25 cellular contexts compared by ENCODE assay signal in genomic region chr22:47627561-47628253, GRCh38.
DNase-seq lines count a peak whose midpoint lies in the region; ATAC-seq, FAIRE-seq and TF ChIP-seq lines count a peak whose summit lies in the region.
"Had no signal": no experiment of that assay in that cellular context is flagged by ENCODE, and none has a peak within 500 bp of the region (broad histone marks: within the 10 kb centered on the region; RNA-seq: fewer than 3 reads in every experiment).

No MANE protein-coding gene starts in this region.

- TF ChIP-seq RAD21 in HCT116 (IDR thresholded peaks at IDR 0.05; ENCODE audit: low read depth): no peak

- H3K9me3 ChIP-seq in HCT116 (ENCODE audit: control insufficient read depth in 1 of 2, insufficient read depth in 1 of 2, low read depth in 1 of 2, low read length in 2 of 2): peaks cover 4 to 8% of the 10 kb centered on the region in 2 experiments; a peak in 1 of 4 replicates
- H3K9me3 ChIP-seq: colonic mucosa, esophagus squamous epithelium, gastrocnemius medialis, Peyer's patch, sigmoid colon, thyroid gland had no signal

- peak; percentile 19; the same call in 1 of the 2 replicates for ATAC-seq in HCT116
- no peak for ATAC-seq in activated T-cell treated with anti-CD3 and anti-CD28 coated beads, Interleukin-2, amount 50 U/mL, for 72 hours (replicated peaks in 1 of 2)
- ATAC-seq in activated CD8-positive, alpha-beta T cell treated with anti-CD3 and anti-CD28 coated beads, Interleukin-2, amount 10 ng/mL, durations not matched to agents 7 days and 5 days: no peak
- ATAC-seq: activated CD4-positive, alpha-beta T cell treated with anti-CD3 and anti-CD28 coated beads for 36 hours; gastrocnemius medialis; left ventricle myocardium superior had no signal

- H3K9me3 Mint-ChIP-seq in osteocyte (ENCODE audit: unreplicated experiment) (peaks cover 20% of the 10 kb centered on the region), nephron progenitor cell (no peaks in the 10 kb centered on the region)
- no peaks in the 10 kb centered on the region for H3K9me3 Mint-ChIP-seq in activated T-cell treated with anti-CD3 and anti-CD28 coated beads, Interleukin-2, amount 50 U/mL, for 72 hours
- no peaks in the 10 kb centered on the region for H3K9me3 Mint-ChIP-seq in activated CD8-positive, alpha-beta T cell treated with anti-CD3 and anti-CD28 coated beads, Interleukin-2, amount 10 ng/mL, durations not matched to agents 7 days and 5 days (ENCODE audit: insufficient read depth)
- H3K9me3 Mint-ChIP-seq: activated T-cell treated with anti-CD3 and anti-CD28 coated beads, Interleukin-2, amount 50 U/mL, for 24 hours; neural crest cell; stimulated activated naive CD8-positive, alpha-beta T cell treated with anti-CD3 and anti-CD28 coated beads, Interleukin-15, Interleukin-2, amounts not matched to agents 100 ng/mL and 50 ng/mL, for 24 hours had no signal

- TF ChIP-seq POLR2A in HCT116 (IDR thresholded peaks at IDR 0.05; ENCODE audit: borderline replicate concordance, extremely low read depth, insufficient read depth, insufficient read length): no peak

- H2AFZ ChIP-seq in HCT116 (ENCODE audit: low read depth, low read length, poor library complexity, severe bottlenecking): no peak overlapping the region

- peak; percentile 62 for FAIRE-seq in bronchial epithelial cell (lab: Jason Lieb, UNC)

- no peak overlapping the region for H3K27ac ChIP-seq in HCT116 (ENCODE audit: low read depth, low read length)
- H3K27ac ChIP-seq: brain microvascular endothelial cell, colonic mucosa, esophagus squamous epithelium, gastrocnemius medialis, Peyer's patch, sigmoid colon, thyroid gland had no signal

- H3K36me3 ChIP-seq in HCT116 (ENCODE audit: control insufficient read depth in 1 of 2, insufficient read depth in 2 of 2, low read length in 2 of 2): no peaks in the 10 kb centered on the region
- H3K36me3 ChIP-seq in bronchial epithelial cell (ENCODE audit: control insufficient read depth, insufficient read depth, low read length): no peaks in the 10 kb centered on the region
- H3K36me3 ChIP-seq: brain microvascular endothelial cell, colonic mucosa, esophagus squamous epithelium, gastrocnemius medialis, Peyer's patch, sigmoid colon, thyroid gland had no signal

- H3K4me3 ChIP-seq in HCT116 (replicated peaks in 1 of 2; ENCODE audit: low read depth in 1 of 2, low read length in 2 of 2): no peak overlapping the region
- no peak overlapping the region for H3K4me3 ChIP-seq in bronchial epithelial cell (ENCODE audit: low read depth, low read length)
- H3K4me3 ChIP-seq: colonic mucosa, esophagus squamous epithelium, gastrocnemius medialis, Peyer's patch, sigmoid colon, thyroid gland had no signal

- H3K27me3 ChIP-seq in HCT116 (ENCODE audit: insufficient read depth, low read length) (no peaks in the 10 kb centered on the region), bronchial epithelial cell (ENCODE audit: control insufficient read depth, insufficient read depth, low read length) (no peaks in the 10 kb centered on the region)
- H3K27me3 ChIP-seq: brain microvascular endothelial cell, colonic mucosa, gastrocnemius medialis, Peyer's patch, sigmoid colon, thyroid gland had no signal

- H3K27ac Mint-ChIP-seq in osteocyte (ENCODE audit: unreplicated experiment) (no peak overlapping the region), nephron progenitor cell (no peak overlapping the region)
- no peak overlapping the region for H3K27ac Mint-ChIP-seq in activated T-cell treated with anti-CD3 and anti-CD28 coated beads, Interleukin-2, amount 50 U/mL, for 72 hours
- no peak overlapping the region for H3K27ac Mint-ChIP-seq in activated CD8-positive, alpha-beta T cell treated with anti-CD3 and anti-CD28 coated beads, Interleukin-2, amount 10 ng/mL, durations not matched to agents 7 days and 5 days
- H3K27ac Mint-ChIP-seq: activated CD4-positive, alpha-beta T cell treated with anti-CD3 and anti-CD28 coated beads for 36 hours; activated T-cell treated with anti-CD3 and anti-CD28 coated beads, Interleukin-2, amount 50 U/mL, for 24 hours; CD8-positive, alpha-beta memory T cell; stimulated activated naive CD8-positive, alpha-beta T cell treated with anti-CD3 and anti-CD28 coated beads, Interleukin-15, Interleukin-2, amounts not matched to agents 100 ng/mL and 50 ng/mL, for 24 hours had no signal

- BruUV-seq in HCT116 (replicated peaks; lab: Mats Ljungman, UMichigan): no TSS peak

- POLR2A ChIA-PET in HCT116 (lab: Charles Lee): no interaction called here
- POLR2A ChIA-PET in activated CD8-positive, alpha-beta T cell treated with anti-CD3 and anti-CD28 coated beads, Interleukin-2, amount 10 ng/mL, durations not matched to agents 7 days and 5 days (lab: Charles Lee): no interaction called here

- RAD21 ChIA-PET in HCT116 (lab: Charles Lee; ENCODE audit: low non-redundant PET in 1 of 2, low total read pairs in 2 of 2, uncharacterized antibody in 2 of 2, unreplicated experiment in 2 of 2): no interaction called here

- H3K27me3 Mint-ChIP-seq in osteocyte (ENCODE audit: unreplicated experiment) (no peaks in the 10 kb centered on the region), nephron progenitor cell (ENCODE audit: low read depth, poor library complexity) (peaks cover 5% of the 10 kb centered on the region)
- H3K27me3 Mint-ChIP-seq in activated T-cell treated with anti-CD3 and anti-CD28 coated beads, Interleukin-2, amount 50 U/mL, for 72 hours (ENCODE audit: low read depth): no peaks in the 10 kb centered on the region
- no peaks in the 10 kb centered on the region for H3K27me3 Mint-ChIP-seq in activated CD8-positive, alpha-beta T cell treated with anti-CD3 and anti-CD28 coated beads, Interleukin-2, amount 10 ng/mL, durations not matched to agents 7 days and 5 days (ENCODE audit: low read depth)
- H3K27me3 Mint-ChIP-seq: activated CD4-positive, alpha-beta T cell treated with anti-CD3 and anti-CD28 coated beads for 36 hours; activated T-cell treated with anti-CD3 and anti-CD28 coated beads, Interleukin-2, amount 50 U/mL, for 24 hours; stimulated activated naive CD8-positive, alpha-beta T cell treated with anti-CD3 and anti-CD28 coated beads, Interleukin-15, Interleukin-2, amounts not matched to agents 100 ng/mL and 50 ng/mL, for 24 hours had no signal

- no peak overlapping the region for H3K9ac ChIP-seq in HCT116 (ENCODE audit: low read length)

- no peaks in the 10 kb centered on the region for H3K9me2 ChIP-seq in HCT116 (ENCODE audit: insufficient read depth)

- intact Hi-C loops in HCT116 (cut with micrococcal nuclease): loop anchor here (5.0 kb wide), 2 partner anchors 210 to 865 kb away; no protein-coding TSS in a partner anchor

- H3K4me2 ChIP-seq in HCT116 (ENCODE audit: low read length): peak overlapping the region; percentile 43

- H3K4me3 Mint-ChIP-seq in osteocyte (ENCODE audit: unreplicated experiment): no peak overlapping the region
- H3K4me3 Mint-ChIP-seq in activated T-cell treated with anti-CD3 and anti-CD28 coated beads, Interleukin-2, amount 50 U/mL, for 72 hours: no peak overlapping the region
- no peak overlapping the region for H3K4me3 Mint-ChIP-seq in nephron progenitor cell
- H3K4me3 Mint-ChIP-seq in activated CD8-positive, alpha-beta T cell treated with anti-CD3 and anti-CD28 coated beads, Interleukin-2, amount 10 ng/mL, durations not matched to agents 7 days and 5 days: no peak overlapping the region
- H3K4me3 Mint-ChIP-seq: activated CD4-positive, alpha-beta T cell treated with anti-CD3 and anti-CD28 coated beads for 36 hours; activated T-cell treated with anti-CD3 and anti-CD28 coated beads, Interleukin-2, amount 50 U/mL, for 24 hours; CD8-positive, alpha-beta memory T cell; neural crest cell; stimulated activated naive CD8-positive, alpha-beta T cell treated with anti-CD3 and anti-CD28 coated beads, Interleukin-15, Interleukin-2, amounts not matched to agents 100 ng/mL and 50 ng/mL, for 24 hours had no signal

- H3K36me3 Mint-ChIP-seq in osteocyte (ENCODE audit: unreplicated experiment) (no peaks in the 10 kb centered on the region), nephron progenitor cell (ENCODE audit: low read depth) (no peaks in the 10 kb centered on the region)
- no peaks in the 10 kb centered on the region for H3K36me3 Mint-ChIP-seq in activated T-cell treated with anti-CD3 and anti-CD28 coated beads, Interleukin-2, amount 50 U/mL, for 72 hours (ENCODE audit: insufficient read depth in 2 of 2)
- no peaks in the 10 kb centered on the region for H3K36me3 Mint-ChIP-seq in activated CD8-positive, alpha-beta T cell treated with anti-CD3 and anti-CD28 coated beads, Interleukin-2, amount 10 ng/mL, durations not matched to agents 7 days and 5 days (ENCODE audit: low read depth)
- H3K36me3 Mint-ChIP-seq: CD8-positive, alpha-beta memory T cell had no signal

- TF ChIP-seq CTCF in HCT116 (IDR thresholded peaks at IDR 0.05 in 2 of 3, conservative IDR thresholded peaks at IDR 0.05 in 1 of 3; ENCODE audit: borderline replicate concordance in 1 of 3, insufficient read depth in 1 of 3, low read depth in 2 of 3, low read length in 2 of 3) (no peak), bronchial epithelial cell (IDR thresholded peaks at IDR 0.05; ENCODE audit: insufficient read depth, low read length, severe bottlenecking) (no peak), osteocyte (IDR thresholded peaks at IDR 0.05) (no peak), nephron progenitor cell (IDR thresholded peaks at IDR 0.05) (no peak)

- H3K4me1 ChIP-seq in HCT116 (ENCODE audit: control insufficient read depth in 1 of 2, insufficient read depth in 2 of 2, low read length in 2 of 2): peaks cover 13 to 22% of the 10 kb centered on the region in 2 experiments
- H3K4me1 ChIP-seq: colonic mucosa, gastrocnemius medialis, Peyer's patch, thyroid gland had no signal

- H4K20me1 ChIP-seq in HCT116 (ENCODE audit: insufficient read depth): no peaks in the 10 kb centered on the region

- CTCF ChIA-PET in HCT116 (lab: Charles Lee): interaction anchor here (0.7 kb wide), 1 partner anchor 867 kb away, joined by 3 read pairs; no protein-coding TSS in a partner anchor
- CTCF ChIA-PET in activated CD8-positive, alpha-beta T cell treated with anti-CD3 and anti-CD28 coated beads, Interleukin-2, amount 10 ng/mL, durations not matched to agents 7 days and 5 days (lab: Charles Lee): no interaction called here

- DNase-seq in HCT116 (ENCODE audit: low read depth, low spot score) (peak; percentile 7), NCI-H1694 (lab: John Stamatoyannopoulos, UW) (peak; percentile 74), bronchial epithelial cell (ENCODE audit: low read depth) (peak; percentile 11), osteocyte (ENCODE audit: extremely low spot score, unreplicated experiment) (peak; percentile 46), nephron progenitor cell (no peak)
- no peak for DNase-seq in activated T-cell treated with anti-CD3 and anti-CD28 coated beads, Interleukin-2, amount 50 U/mL, for 72 hours
- no peak for DNase-seq in activated CD8-positive, alpha-beta T cell treated with anti-CD3 and anti-CD28 coated beads, Interleukin-2, amount 10 ng/mL, durations not matched to agents 7 days and 5 days
- DNase-seq: activated CD4-positive, alpha-beta T cell treated with anti-CD3 and anti-CD28 coated beads for 36 hours; activated naive CD4-positive, alpha-beta T cell treated with Interleukin-2 at 50 U/mL for 16 hours; activated T-cell treated with anti-CD3 and anti-CD28 coated beads, Interleukin-2, amount 50 U/mL, for 24 hours; brain microvascular endothelial cell; CD8-positive, alpha-beta memory T cell; colonic mucosa; esophagus squamous epithelium; gastrocnemius medialis; left ventricle myocardium superior; NCI-H1105 treated with DMSO at 0.1 percent for 48 hours; NCI-H510A; sigmoid colon; stimulated activated CD4-positive, alpha-beta T cell treated with anti-CD3 and anti-CD28 coated beads, Interleukin-15, amount 100 ng/mL, for 24 hours; T-helper 2 cell; thyroid gland had no signal

- H3K79me2 ChIP-seq in HCT116 (ENCODE audit: insufficient read depth, low read length): peaks cover 11% of the 10 kb centered on the region

- H3K4me1 Mint-ChIP-seq in osteocyte (ENCODE audit: unreplicated experiment): no peaks in the 10 kb centered on the region
- no peaks in the 10 kb centered on the region for H3K4me1 Mint-ChIP-seq in activated T-cell treated with anti-CD3 and anti-CD28 coated beads, Interleukin-2, amount 50 U/mL, for 72 hours (ENCODE audit: low read depth)
- peaks cover under 1% of the 10 kb centered on the region for H3K4me1 Mint-ChIP-seq in nephron progenitor cell
- H3K4me1 Mint-ChIP-seq in activated CD8-positive, alpha-beta T cell treated with anti-CD3 and anti-CD28 coated beads, Interleukin-2, amount 10 ng/mL, durations not matched to agents 7 days and 5 days (ENCODE audit: low read depth): no peaks in the 10 kb centered on the region
- H3K4me1 Mint-ChIP-seq: activated CD4-positive, alpha-beta T cell treated with anti-CD3 and anti-CD28 coated beads for 36 hours; CD8-positive, alpha-beta memory T cell; neural crest cell had no signal

Comparison
In these comparisons a context has a peak if more than half of its experiments do, and no peak if none do; other contexts are left out.
1. DNase-seq: peak in HCT116 (single experiment), NCI-H1694 (single experiment), bronchial epithelial cell (single experiment) and osteocyte (single experiment); none in activated T-cell treated with anti-CD3 and anti-CD28 coated beads, Interleukin-2, amount 50 U/mL, for 72 hours (0 of 2), nephron progenitor cell (single experiment) and activated CD8-positive, alpha-beta T cell treated with anti-CD3 and anti-CD28 coated beads, Interleukin-2, amount 10 ng/mL, durations not matched to agents 7 days and 5 days (single experiment).